Comparison of ENCODE assay signal across 30 cellular contexts in genomic region chr21:29777155-29777554, GRCh38.
"Had no signal": no experiment of that assay in that cellular context is flagged by ENCODE, and none has a peak within 500 bp of the region (broad histone marks: within the 10 kb centered on the region; RNA-seq: fewer than 3 reads in every experiment).

No MANE protein-coding gene starts in this region.

- H3K4me3 ChIP-seq: coronary artery, dorsolateral prefrontal cortex, esophagus squamous epithelium, gastroesophageal sphincter, heart right ventricle, hepatocyte had no signal

- H2AFZ ChIP-seq: hepatocyte had no signal

- DNase-seq: activated B cell treated with CpG ODN at 0.5 μM for 24 hours; activated CD4-positive, alpha-beta T cell treated with anti-CD3 and anti-CD28 coated beads for 48 hours; activated CD4-positive, alpha-beta T cell treated with anti-CD3 and anti-CD28 coated beads, Interleukin-2, amount 50 U/mL, for 1 hour; activated CD4-positive, alpha-beta T cell treated with anti-CD3 and anti-CD28 coated beads, Interleukin-2, amount 50 U/mL, for 48 hours; activated CD8-positive, alpha-beta memory T cell treated with anti-CD3 and anti-CD28 coated beads for 24 hours; activated CD8-positive, alpha-beta T cell treated with anti-CD3 and anti-CD28 coated beads for 36 hours; activated effector memory CD4-positive, alpha-beta T cell treated with Interleukin-2 at 50 U/mL for 16 hours; activated gamma-delta T cell treated with Interleukin-2 at 50 U/mL for 16 hours; activated naive CD4-positive, alpha-beta T cell treated with anti-CD3 and anti-CD28 coated beads, Interleukin-2, amount 50 U/mL, for 16 hours; activated naive CD4-positive, alpha-beta T cell treated with Interleukin-2 at 50 U/mL for 16 hours; activated T-cell treated with anti-CD3 and anti-CD28 coated beads, Interleukin-2, amount 50 U/mL, for 4 hours; amniotic stem cell; anterior cingulate cortex; brain microvascular endothelial cell; dorsolateral prefrontal cortex; effector memory CD4-positive, alpha-beta T cell; endodermal cell; erythroblast; esophagus squamous epithelium; foreskin melanocyte; heart right ventricle; T1000; WERI-Rb-1 had no signal

- FAIRE-seq: astrocyte, bronchial epithelial cell had no signal

- H3K4me2 ChIP-seq: hepatocyte had no signal

- H3K4me1 ChIP-seq: esophagus squamous epithelium, gastroesophageal sphincter, heart right ventricle had no signal

- H3K27ac ChIP-seq: brain microvascular endothelial cell, coronary artery, dorsolateral prefrontal cortex, esophagus squamous epithelium, gastroesophageal sphincter, heart right ventricle, hepatocyte, WERI-Rb-1 had no signal

- H3K36me3 ChIP-seq: brain microvascular endothelial cell, esophagus squamous epithelium, gastroesophageal sphincter, heart right ventricle, WERI-Rb-1 had no signal

- H3K27me3 ChIP-seq: brain microvascular endothelial cell, dorsolateral prefrontal cortex, esophagus squamous epithelium, gastroesophageal sphincter, heart right ventricle, hepatocyte had no signal

- ATAC-seq: activated CD4-positive, CD25-positive, alpha-beta regulatory T cell treated with anti-CD3 and anti-CD28 coated beads, Interleukin-2, amount 50 U/mL, for 24 hours; activated CD8-positive, alpha-beta T cell treated with anti-CD3 and anti-CD28 coated beads for 36 hours; activated T-cell treated with anti-CD3 and anti-CD28 coated beads, Interleukin-2, amount 50 U/mL, for 4 hours; activated T-helper 17 cell treated with anti-CD3 and anti-CD28 coated beads, Interleukin-2, amount 50 U/mL, for 72 hours; gastroesophageal sphincter; heart right ventricle had no signal

- H3K79me2 ChIP-seq: hepatocyte had no signal

- H3K9me3 ChIP-seq: esophagus squamous epithelium, gastroesophageal sphincter, heart right ventricle had no signal
